12 cellular contexts compared by ENCODE assay signal in genomic region chr14:70905316-70905715, GRCh38. TPM values are rescaled to one million over a fixed set of nuclear protein-coding genes. Genes with fewer than 3 reads are reported as not detected.
DNase-seq lines count a peak whose midpoint lies in the region; ATAC-seq and TF ChIP-seq lines count a peak whose summit lies in the region.
"Had no signal": no experiment of that assay in that cellular context is flagged by ENCODE, and none has a peak within 500 bp of the region (broad histone marks: within the 10 kb centered on the region; RNA-seq: fewer than 3 reads in every experiment).

No MANE protein-coding gene starts in this region.

- H3K4me1 ChIP-seq in BE2C (peaks cover 11% of the 10 kb centered on the region), Peyer's patch (peaks cover 0 to 26% (median 0%) of the 10 kb centered on the region in 4 donors), rectal smooth muscle tissue (ENCODE audit: control insufficient read depth, insufficient read depth, low read length) (peaks cover 18% of the 10 kb centered on the region)

- no peaks in the 10 kb centered on the region for H3K9me3 ChIP-seq in BE2C
- no peaks in the 10 kb centered on the region for H3K9me3 ChIP-seq in Peyer's patch

- no peak overlapping the region for H3K27ac Mint-ChIP-seq in stimulated activated naive CD8-positive, alpha-beta T cell treated with anti-CD3 and anti-CD28 coated beads, Interleukin-15, amount 100 ng/mL, for 72 hours
- H3K27ac Mint-ChIP-seq: CD14-positive monocyte had no signal

- H3K27ac ChIP-seq in Peyer's patch (peak overlapping the region in 3 of 4 donors; percentile 46 to 95 (median 53)), rectal smooth muscle tissue (ENCODE audit: low read depth, low read length) (peak overlapping the region; percentile 63)
- H3K27ac ChIP-seq: HL-60 had no signal

- H3K4me3 Mint-ChIP-seq in stimulated activated naive CD8-positive, alpha-beta T cell treated with anti-CD3 and anti-CD28 coated beads, Interleukin-15, amount 100 ng/mL, for 72 hours, result no peak overlapping the region
- H3K4me3 Mint-ChIP-seq: CD14-positive monocyte had no signal

- H3K27me3 ChIP-seq in BE2C (no peaks in the 10 kb centered on the region), Peyer's patch (no peaks in the 10 kb centered on the region), rectal smooth muscle tissue (ENCODE audit: control insufficient read depth, insufficient read depth, low read length) (no peaks in the 10 kb centered on the region)

- intact Hi-C loops in Right ventricle myocardium inferior (cut with DNase I), result no loop called here

- ATAC-seq in Right ventricle myocardium inferior, result peak; percentile 25
- ATAC-seq in stimulated activated naive CD8-positive, alpha-beta T cell treated with anti-CD3 and anti-CD28 coated beads, Interleukin-15, amount 100 ng/mL, for 72 hours, result no peak

- DNase-seq in BE2C (peak; percentile 66), Peyer's patch (peak in 1 of 3 donors; percentile 58), Right ventricle myocardium inferior (ENCODE audit: missing footprints) (peak; percentile 83), islet precursor cell (no peak), OCI-M1 (lab: John Stamatoyannopoulos, UW) (no peak)
- DNase-seq in activated CD4-positive, alpha-beta T cell treated with anti-CD3 and anti-CD28 coated beads for 1 hour, result no peak
- DNase-seq in stimulated activated naive CD8-positive, alpha-beta T cell treated with anti-CD3 and anti-CD28 coated beads, Interleukin-15, amount 100 ng/mL, for 72 hours, result no peak
- DNase-seq: naive B cell, NCI-H2029 had no signal

- no peaks in the 10 kb centered on the region for H3K27me3 Mint-ChIP-seq in stimulated activated naive CD8-positive, alpha-beta T cell treated with anti-CD3 and anti-CD28 coated beads, Interleukin-15, amount 100 ng/mL, for 72 hours

- H3K9me3 Mint-ChIP-seq in stimulated activated naive CD8-positive, alpha-beta T cell treated with anti-CD3 and anti-CD28 coated beads, Interleukin-15, amount 100 ng/mL, for 72 hours, result no peaks in the 10 kb centered on the region
- H3K9me3 Mint-ChIP-seq: naive B cell had no signal

- H3K36me3 ChIP-seq in BE2C (peaks cover 6% of the 10 kb centered on the region), Peyer's patch (no peaks in the 10 kb centered on the region), rectal smooth muscle tissue (ENCODE audit: control insufficient read depth, insufficient read depth, low read length) (no peaks in the 10 kb centered on the region)

- no peak overlapping the region for H3K9ac ChIP-seq in rectal smooth muscle tissue (ENCODE audit: low read length)

- H3K4me3 ChIP-seq in BE2C (ENCODE audit: low read depth, low read length) (no peak overlapping the region), Peyer's patch (no peak overlapping the region), rectal smooth muscle tissue (ENCODE audit: low read length) (no peak overlapping the region)

- no peak for TF ChIP-seq POLR2A in Peyer's patch (IDR thresholded peaks at IDR 0.05)

- TF ChIP-seq CTCF in BE2C (IDR thresholded peaks at IDR 0.05; ENCODE audit: low read depth, low read length), result no peak
- TF ChIP-seq CTCF in Peyer's patch (IDR thresholded peaks at IDR 0.05), result no peak

- H3K4me1 Mint-ChIP-seq in stimulated activated naive CD8-positive, alpha-beta T cell treated with anti-CD3 and anti-CD28 coated beads, Interleukin-15, amount 100 ng/mL, for 72 hours, result peaks cover 78% of the 10 kb centered on the region

RNA-seq across cellular contexts. Expression of gene PCNX1, which starts 1.9 kb away (rescaled TPM):
- 25.5 TPM for polyA plus RNA-seq in BE2C (2012; ENCODE audit: insufficient read depth, insufficient read length, low read depth)
- total RNA-seq in Peyer's patch, result 100 to 1,000 TPM in 1 of 4 donors, 10 to 100 TPM in 3; 62.7 to 136 (median 90.5) TPM
- total RNA-seq in Right ventricle myocardium inferior, result 33.6 TPM

Comparison
In these comparisons a context has a peak if more than half of its experiments do, and no peak if none do; other contexts are left out.
1. DNase-seq: peak in BE2C (single experiment) and Right ventricle myocardium inferior (single experiment); none in islet precursor cell (single experiment), activated CD4-positive, alpha-beta T cell treated with anti-CD3 and anti-CD28 coated beads for 1 hour (single experiment), OCI-M1 (single experiment) and stimulated activated naive CD8-positive, alpha-beta T cell treated with anti-CD3 and anti-CD28 coated beads, Interleukin-15, amount 100 ng/mL, for 72 hours (0 of 2).